ENCODE assay signal across 1 cellular context in the genomic region with DNA sequence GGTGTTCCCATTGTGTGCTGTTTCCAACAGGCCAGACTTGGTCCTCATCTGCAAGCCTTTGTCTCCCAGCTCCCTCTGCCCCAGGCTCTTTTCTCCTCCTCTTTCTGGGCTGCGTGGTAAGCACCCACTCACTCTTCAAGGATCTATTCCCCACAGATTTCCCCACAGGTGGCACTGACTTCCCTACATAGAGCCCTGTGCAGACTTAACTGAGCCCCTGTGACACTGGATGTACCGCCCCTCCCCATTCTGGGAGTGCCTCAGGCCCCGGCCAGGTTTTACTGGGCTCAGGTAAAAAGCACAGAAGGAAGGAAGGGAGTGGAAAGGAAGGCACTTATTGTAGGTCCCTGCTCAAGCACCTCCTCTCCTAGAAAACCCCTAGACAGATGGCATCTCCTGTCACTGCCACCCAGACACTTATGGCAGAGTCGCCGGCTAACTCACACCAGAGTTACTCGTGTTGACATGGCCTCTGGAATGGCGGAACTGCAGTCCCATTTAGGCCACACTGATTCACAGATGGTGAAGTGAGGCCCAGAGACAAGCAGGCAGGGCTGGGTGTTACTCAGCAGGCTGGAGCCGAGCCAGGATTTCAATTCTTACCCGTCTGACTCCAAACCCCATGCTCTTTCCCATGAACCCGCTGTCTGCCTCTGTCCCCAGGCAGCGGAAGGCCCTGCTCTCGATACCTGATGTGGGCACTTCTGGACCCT.
TF ChIP-seq lines count a peak whose summit lies in the region.

No MANE protein-coding gene starts in this region.

TF ChIP-seq in endothelial cell of umbilical vein, 7 proteins besides CTCF, POLR2A, EP300 and RAD21 (continued from another document):
- TF ChIP-seq MYC (IDR thresholded peaks at IDR 0.05; ENCODE audit: low read depth, low read length), result no peak
- no peak for TF ChIP-seq GATA2 (IDR thresholded peaks at IDR 0.05; ENCODE audit: insufficient read depth, insufficient read length, low read depth, low read length)
- no peak for TF ChIP-seq POLR2AphosphoS5 (IDR thresholded peaks at IDR 0.05; ENCODE audit: insufficient read depth, low read depth, low read length)
